18 cellular contexts compared by ENCODE assay signal in the genomic region with DNA sequence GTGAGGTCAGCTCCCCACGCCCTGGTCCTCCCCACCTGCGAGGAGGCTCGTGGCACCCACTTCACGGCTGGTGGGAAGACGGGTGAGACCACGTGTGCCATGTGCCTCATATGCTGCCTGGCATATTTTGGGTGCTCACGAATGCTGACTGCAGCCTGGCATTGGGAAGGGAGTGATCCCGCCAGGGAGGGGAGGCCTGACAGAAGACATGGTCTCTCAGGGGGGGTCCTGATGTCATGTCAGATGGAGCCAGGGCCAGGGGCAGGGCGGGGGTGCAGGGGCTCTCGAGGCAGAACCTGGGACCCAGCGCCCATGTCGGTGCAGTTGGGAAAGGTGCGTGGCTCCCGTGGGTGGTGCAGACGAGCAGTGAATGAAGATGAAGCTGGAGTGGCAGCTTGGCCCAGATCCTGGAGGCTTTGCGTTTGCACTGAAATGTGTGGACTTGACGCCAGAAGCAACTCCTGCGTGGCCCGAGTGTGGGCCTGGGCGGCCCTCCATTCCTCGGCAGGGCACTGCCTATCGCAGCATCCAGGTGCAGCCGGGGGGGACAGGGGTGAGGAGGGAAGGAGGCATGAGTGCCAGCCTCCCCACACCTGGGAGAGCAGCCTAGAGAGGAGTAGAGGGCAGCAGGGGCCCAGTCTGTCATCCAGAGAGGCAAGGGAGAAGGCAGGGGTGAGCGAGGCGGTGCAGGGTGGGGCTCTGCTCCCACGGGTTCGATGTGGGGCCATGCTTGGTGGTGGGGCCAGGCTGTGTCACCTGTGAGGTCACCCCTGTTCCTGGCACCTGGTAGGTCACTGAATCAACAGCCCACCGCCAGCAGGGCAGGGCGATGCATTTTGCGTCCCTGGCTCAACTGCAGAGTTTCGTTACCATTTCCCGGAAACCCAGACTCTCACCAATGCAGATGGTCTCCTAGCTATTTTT.
A peak's percentile ranks its signal among the peaks of the same experiment; 100 is the strongest.
DNase-seq lines count a peak whose midpoint lies in the region; ATAC-seq and TF ChIP-seq lines count a peak whose summit lies in the region.
"Had no signal": no experiment of that assay in that cellular context is flagged by ENCODE, and none has a peak within 500 bp of the region (broad histone marks: within the 10 kb centered on the region; RNA-seq: fewer than 3 reads in every experiment).

No MANE protein-coding gene starts in this region.

- no peak overlapping the region for H3K27ac Mint-ChIP-seq in stimulated activated naive CD8-positive, alpha-beta T cell treated with anti-CD3 and anti-CD28 coated beads, Interleukin-15, amount 100 ng/mL, for 72 hours
- H3K27ac Mint-ChIP-seq: CD4-positive, alpha-beta T cell had no signal

- no peak for ATAC-seq in activated CD4-positive, CD25-positive, alpha-beta regulatory T cell treated with anti-CD3 and anti-CD28 coated beads, Interleukin-2, amount 50 U/mL, for 24 hours
- peak; percentile 48 for ATAC-seq in stimulated activated naive CD8-positive, alpha-beta T cell treated with anti-CD3 and anti-CD28 coated beads, Interleukin-15, amount 100 ng/mL, for 72 hours
- no peak for ATAC-seq in stimulated activated naive CD8-positive, alpha-beta T cell treated with anti-CD3 and anti-CD28 coated beads, Interleukin-15, Interleukin-2, amounts not matched to agents 100 U/mL and 50 U/mL, for 24 hours
- ATAC-seq in aorta (ENCODE audit: low FRiP score) (peak; percentile 47), HG03469 (IDR thresholded peaks at IDR 0.05; ENCODE audit: unreplicated experiment) (no peak)

- intact Hi-C loops in aorta (cut with DNase I) (no loop called here), transverse colon (cut with DNase I; ENCODE audit: low total_unique reads) (no loop called here)

- no peak for TF ChIP-seq POLR2A in transverse colon (IDR thresholded peaks at IDR 0.05)

- no peaks in the 10 kb centered on the region for H3K4me1 ChIP-seq in aorta (ENCODE audit: control insufficient read depth in 1 of 2, insufficient read depth in 2 of 2, low read length in 2 of 2)
- H3K4me1 ChIP-seq in transverse colon: no peaks in the 10 kb centered on the region
- H3K4me1 ChIP-seq: A549, Caco-2, HAP-1 had no signal

- peaks cover 27% of the 10 kb centered on the region for H3K27me3 Mint-ChIP-seq in stimulated activated naive CD8-positive, alpha-beta T cell treated with anti-CD3 and anti-CD28 coated beads, Interleukin-15, amount 100 ng/mL, for 72 hours

- H3K27ac ChIP-seq in aorta (ENCODE audit: low read depth in 1 of 2, low read length in 2 of 2) (no peak overlapping the region), transverse colon (no peak overlapping the region)
- H3K27ac ChIP-seq: 22Rv1, A549, C4-2B, GM23248, HL-60 had no signal

- H3K4me3 Mint-ChIP-seq in stimulated activated naive CD8-positive, alpha-beta T cell treated with anti-CD3 and anti-CD28 coated beads, Interleukin-15, amount 100 ng/mL, for 72 hours: no peak overlapping the region
- H3K4me3 Mint-ChIP-seq: CD4-positive, alpha-beta T cell had no signal

- TF ChIP-seq CTCF in transverse colon (IDR thresholded peaks at IDR 0.05): no peak

- 79 to 82% methylated on average over 30 to 32 of the region's 32 CpGs for WGBS in aorta, 2 donors
- WGBS in transverse colon (ENCODE audit: low coverage in 1 of 2), 2 donors: 91% methylated on average over 30 of the region's 32 CpGs; no CpG with 5 or more reads in 1 of the 2 donors

- DNase-seq in activated CD4-positive, CD25-positive, alpha-beta regulatory T cell treated with anti-CD3 and anti-CD28 coated beads, Interleukin-2, amount 50 U/mL, for 72 hours: peak; percentile 21
- DNase-seq in stimulated activated naive CD8-positive, alpha-beta T cell treated with anti-CD3 and anti-CD28 coated beads, Interleukin-15, amount 100 ng/mL, for 72 hours: no peak
- DNase-seq in stimulated activated naive CD8-positive, alpha-beta T cell treated with anti-CD3 and anti-CD28 coated beads, Interleukin-15, Interleukin-2, amounts not matched to agents 100 U/mL and 50 U/mL, for 24 hours: no peak
- DNase-seq in putamen (ENCODE audit: low spot score): peak; percentile 23
- peak in 1 of 2 donors; percentile 64 for DNase-seq in aorta
- no peak for DNase-seq in transverse colon
- DNase-seq: AML-193; Caco-2; CD4-positive, alpha-beta T cell; GDM1; GM23248 had no signal

- H3K27me3 ChIP-seq in aorta (ENCODE audit: control insufficient read depth in 1 of 2, insufficient read depth in 2 of 2, low read length in 1 of 2) (no peaks in the 10 kb centered on the region), transverse colon (no peaks in the 10 kb centered on the region)

- TF ChIP-seq EP300 in transverse colon (IDR thresholded peaks at IDR 0.05; ENCODE audit: low read depth): no peak

- H3K4me1 Mint-ChIP-seq in stimulated activated naive CD8-positive, alpha-beta T cell treated with anti-CD3 and anti-CD28 coated beads, Interleukin-15, amount 100 ng/mL, for 72 hours: no peaks in the 10 kb centered on the region

- H3K9me3 Mint-ChIP-seq in stimulated activated naive CD8-positive, alpha-beta T cell treated with anti-CD3 and anti-CD28 coated beads, Interleukin-15, amount 100 ng/mL, for 72 hours: no peaks in the 10 kb centered on the region
- H3K9me3 Mint-ChIP-seq: CD4-positive, alpha-beta T cell had no signal

- H3K4me3 ChIP-seq in aorta (ENCODE audit: low read length in 2 of 2): no peak overlapping the region
- no peak overlapping the region for H3K4me3 ChIP-seq in transverse colon
- H3K4me3 ChIP-seq: A549, GM23248, HAP-1 had no signal

- no peaks in the 10 kb centered on the region for H3K9me3 ChIP-seq in aorta (ENCODE audit: control insufficient read depth, low read length)
- no peaks in the 10 kb centered on the region for H3K9me3 ChIP-seq in transverse colon
- H3K9me3 ChIP-seq: A549, Caco-2, HAP-1 had no signal

- H3K36me3 ChIP-seq in aorta (ENCODE audit: control insufficient read depth in 1 of 2, insufficient read depth in 2 of 2, low read length in 1 of 2) (no peaks in the 10 kb centered on the region), transverse colon (no peaks in the 10 kb centered on the region)
- H3K36me3 ChIP-seq: HAP-1 had no signal

- in situ Hi-C loops in transverse colon (cut with MboI; ENCODE audit: low pct_ligation_motif_present in 1 of 4, low pct_unique_long_range_greater_than_20kb in 1 of 4, low sequenced_read_pairs in 3 of 4): no loop called here

Comparison
In these comparisons a context has a peak if more than half of its experiments do, and no peak if none do; other contexts are left out.
1. ATAC-seq: peak in stimulated activated naive CD8-positive, alpha-beta T cell treated with anti-CD3 and anti-CD28 coated beads, Interleukin-15, amount 100 ng/mL, for 72 hours (single experiment) and aorta (single experiment); none in activated CD4-positive, CD25-positive, alpha-beta regulatory T cell treated with anti-CD3 and anti-CD28 coated beads, Interleukin-2, amount 50 U/mL, for 24 hours (0 of 2), stimulated activated naive CD8-positive, alpha-beta T cell treated with anti-CD3 and anti-CD28 coated beads, Interleukin-15, Interleukin-2, amounts not matched to agents 100 U/mL and 50 U/mL, for 24 hours (single experiment) and HG03469 (single experiment).
2. DNase-seq: peak in activated CD4-positive, CD25-positive, alpha-beta regulatory T cell treated with anti-CD3 and anti-CD28 coated beads, Interleukin-2, amount 50 U/mL, for 72 hours (single experiment) and putamen (single experiment); none in stimulated activated naive CD8-positive, alpha-beta T cell treated with anti-CD3 and anti-CD28 coated beads, Interleukin-15, amount 100 ng/mL, for 72 hours (0 of 2), stimulated activated naive CD8-positive, alpha-beta T cell treated with anti-CD3 and anti-CD28 coated beads, Interleukin-15, Interleukin-2, amounts not matched to agents 100 U/mL and 50 U/mL, for 24 hours (single experiment) and transverse colon (single experiment).